Comparison of ENCODE assay signal across 31 cellular contexts in the genomic region with DNA sequence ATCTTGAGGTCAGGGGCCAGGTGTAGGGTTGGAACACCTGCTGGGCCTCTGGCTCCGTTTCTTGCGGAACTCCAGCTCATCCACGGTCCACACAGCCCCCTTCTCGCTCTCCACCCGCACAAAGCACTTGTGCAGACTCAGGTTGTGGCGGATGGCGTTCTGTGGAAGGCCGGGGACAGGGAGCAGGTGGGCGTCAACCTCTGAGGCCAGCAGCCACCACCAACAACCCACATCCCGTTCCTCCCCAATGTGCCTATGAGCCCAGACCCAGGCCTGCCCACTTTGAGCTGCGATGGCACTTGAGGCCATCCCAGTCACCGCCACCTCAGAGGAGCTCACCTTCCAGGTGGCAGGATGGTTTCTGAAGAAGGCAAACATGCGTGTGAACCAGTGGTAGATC. TPM values are rescaled to one million over a fixed set of nuclear protein-coding genes. Genes with fewer than 3 reads are reported as not detected.
"Had no signal": no experiment of that assay in that cellular context is flagged by ENCODE, and none has a peak within 500 bp of the region (broad histone marks: within the 10 kb centered on the region; RNA-seq: fewer than 3 reads in every experiment).

No MANE protein-coding gene starts in this region.

- H3K9me3 Mint-ChIP-seq: activated CD8-positive, alpha-beta T cell treated with anti-CD3 and anti-CD28 coated beads for 36 hours; activated naive CD4-positive, alpha-beta T cell treated with anti-CD3 and anti-CD28 coated beads for 36 hours; activated naive CD4-positive, alpha-beta T cell treated with anti-CD3 and anti-CD28 coated beads, Interleukin-2, amount 50 U/mL, for 72 hours; activated T-cell treated with anti-CD3 and anti-CD28 coated beads, Interleukin-2, amount 50 U/mL, for 24 hours had no signal

- H3K27me3 Mint-ChIP-seq: activated CD8-positive, alpha-beta T cell treated with anti-CD3 and anti-CD28 coated beads for 36 hours had no signal

- DNase-seq: activated CD4-positive, alpha-beta T cell treated with anti-CD3 and anti-CD28 coated beads for 1 hour; activated CD4-positive, alpha-beta T cell treated with anti-CD3 and anti-CD28 coated beads for 48 hours; activated CD8-positive, alpha-beta T cell treated with anti-CD3 and anti-CD28 coated beads for 36 hours; activated gamma-delta T cell treated with Interleukin-2 at 50 U/mL for 16 hours; activated naive CD4-positive, alpha-beta T cell treated with anti-CD3 and anti-CD28 coated beads for 36 hours; activated T-cell treated with anti-CD3 and anti-CD28 coated beads, Interleukin-2, amount 50 U/mL, for 24 hours; amniotic stem cell; aorta; brain microvascular endothelial cell; NCI-H1092 treated with DMSO at 0.1 percent for 48 hours; NCI-H1417; NCI-H146; NCI-H187; NCI-H2029 treated with DMSO at 0.1 percent for 48 hours; NCI-H2107; NCI-H2171; NCI-H510A; NCI-H526; NCI-H748 treated with DMSO at 0.1 percent for 48 hours; PC-9; SW 1271; T-helper 1 cell; T-helper 2 cell; T-helper 9 cell; WERI-Rb-1 had no signal

- H3K27ac ChIP-seq: brain microvascular endothelial cell, cardiac muscle cell, PC-9, RWPE1, WERI-Rb-1 had no signal

- H3K27me3 ChIP-seq: brain microvascular endothelial cell, cardiac muscle cell had no signal

- H3K36me3 Mint-ChIP-seq: activated naive CD4-positive, alpha-beta T cell treated with anti-CD3 and anti-CD28 coated beads, Interleukin-2, amount 50 U/mL, for 72 hours had no signal

- H3K36me3 ChIP-seq: brain microvascular endothelial cell, cardiac muscle cell, WERI-Rb-1 had no signal

- ATAC-seq: activated CD8-positive, alpha-beta T cell treated with anti-CD3 and anti-CD28 coated beads for 36 hours; Right ventricle myocardium inferior had no signal

- H3K27ac Mint-ChIP-seq: activated naive CD4-positive, alpha-beta T cell treated with anti-CD3 and anti-CD28 coated beads for 36 hours had no signal

- H3K4me3 Mint-ChIP-seq: activated CD8-positive, alpha-beta T cell treated with anti-CD3 and anti-CD28 coated beads for 36 hours; activated naive CD4-positive, alpha-beta T cell treated with anti-CD3 and anti-CD28 coated beads for 36 hours; activated T-cell treated with anti-CD3 and anti-CD28 coated beads, Interleukin-2, amount 50 U/mL, for 24 hours had no signal

- H3K4me3 ChIP-seq: cardiac muscle cell, PC-9 had no signal

RNA-seq across cellular contexts. Expression of gene FOXP3, which starts 13.2 kb away (rescaled TPM):
- total RNA-seq: PC-9, Right ventricle myocardium inferior had no signal

RNA-seq across cellular contexts. Expression of gene CACNA1F, which starts 18.2 kb away (rescaled TPM):
- total RNA-seq: M059J, OCI-LY7, PC-9, Right ventricle myocardium inferior had no signal
